ENCODE assay signal across 1 cellular context in genomic region chr19:54165222-54165621, GRCh38.
TF ChIP-seq lines count a peak whose summit lies in the region.

No MANE protein-coding gene starts in this region.

TF ChIP-seq in IMR-90, 13 proteins besides CTCF, POLR2A, EP300 and RAD21:
- TF ChIP-seq BHLHE40 (IDR thresholded peaks at IDR 0.05; ENCODE audit: low read depth, low read length) (no peak), MAFK (IDR thresholded peaks at IDR 0.05; ENCODE audit: low read depth, low read length) (no peak), USF2 (IDR thresholded peaks at IDR 0.05; ENCODE audit: low read depth, low read length) (no peak), CEBPB (IDR thresholded peaks at IDR 0.05; ENCODE audit: low read depth, low read length) (no peak), MAZ (IDR thresholded peaks at IDR 0.05; ENCODE audit: borderline replicate concordance, low read depth, low read length) (no peak), CHD1 (IDR thresholded peaks at IDR 0.05; ENCODE audit: low read depth, low read length) (no peak), MXI1 (IDR thresholded peaks at IDR 0.05; ENCODE audit: borderline replicate concordance, low read depth, low read length) (no peak), RFX5 (IDR thresholded peaks at IDR 0.05; ENCODE audit: low read depth, low read length) (no peak), ELK1 (IDR thresholded peaks at IDR 0.05; ENCODE audit: borderline replicate concordance, low read depth, low read length) (no peak), SMC3 (IDR thresholded peaks at IDR 0.05; ENCODE audit: low read depth, low read length) (no peak), FOS (IDR thresholded peaks at IDR 0.05; ENCODE audit: low read depth, low read length) (no peak), RCOR1 (IDR thresholded peaks at IDR 0.05; ENCODE audit: insufficient replicate concordance, low read length) (no peak), NFE2L2 (IDR thresholded peaks at IDR 0.05; ENCODE audit: low read depth, low read length) (no peak)
